In the genomic region with DNA sequence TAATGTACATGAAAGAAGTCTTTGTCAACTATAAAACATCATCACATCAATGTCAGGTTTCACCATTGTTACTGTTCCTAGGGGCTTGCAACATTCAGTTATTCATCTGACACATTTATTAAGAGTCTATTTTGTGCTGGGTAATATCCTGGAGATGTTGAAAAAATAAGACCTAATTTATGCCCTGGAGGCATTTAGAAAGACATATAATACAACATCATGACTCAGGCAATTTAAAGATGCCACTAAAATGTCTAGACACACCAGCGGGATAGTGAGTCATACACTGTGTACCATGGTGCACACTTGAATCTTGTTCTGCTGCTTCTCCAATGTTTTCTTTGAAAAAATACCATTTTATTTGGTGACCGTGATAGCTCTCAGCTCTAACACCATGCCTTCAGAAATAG, we compare ENCODE assay signal across 1 cellular context.
TF ChIP-seq lines count a peak whose summit lies in the region.

No MANE protein-coding gene starts in this region.

TF ChIP-seq in HEK293, 187 proteins besides CTCF, POLR2A, EP300 and RAD21 (continued from another document and continues in another):
- TF ChIP-seq PRDM2 (tag by site-specific recombination; IDR thresholded peaks at IDR 0.05; ENCODE audit: borderline replicate concordance) (no peak), ZNF658 (tag by site-specific recombination; IDR thresholded peaks at IDR 0.05) (no peak), ZNF157 (tag by site-specific recombination; IDR thresholded peaks at IDR 0.05) (no peak), ZNF214 (tag by site-specific recombination; IDR thresholded peaks at IDR 0.05; ENCODE audit: borderline replicate concordance) (no peak), ZNF843 (tag by site-specific recombination; IDR thresholded peaks at IDR 0.05) (peak; percentile 65), ZNF501 (tag by site-specific recombination; IDR thresholded peaks at IDR 0.05) (0 out of 2 replicates have a peak, but pooled peaks have one; percentile 38), SP3 (tag by site-specific recombination; IDR thresholded peaks at IDR 0.05) (0 out of 2 replicates have a peak, but pooled peaks have one; percentile 18), KLF16 (tag by site-specific recombination; IDR thresholded peaks at IDR 0.05) (peak; percentile 34; the same call in 1 of the 2 replicates), ZNF37A (tag by site-specific recombination; IDR thresholded peaks at IDR 0.05) (no peak), ZBTB7A (tag by site-specific recombination; IDR thresholded peaks at IDR 0.05; ENCODE audit: low read depth) (no peak), ZNF140 (tag by site-specific recombination; IDR thresholded peaks at IDR 0.05) (no peak), ZSCAN30 (tag by site-specific recombination; IDR thresholded peaks at IDR 0.05) (no peak), ZBTB20 (tag by site-specific recombination; IDR thresholded peaks at IDR 0.05) (no peak), ELK4 (IDR thresholded peaks at IDR 0.05; ENCODE audit: borderline replicate concordance, low read depth, low read length) (no peak), MZF1 (tag by site-specific recombination; IDR thresholded peaks at IDR 0.05; ENCODE audit: borderline replicate concordance) (no peak), ZNF18 (tag by site-specific recombination; IDR thresholded peaks at IDR 0.05) (0 out of 2 replicates have a peak, but pooled peaks have one; percentile 26), ZNF76 (tag by site-specific recombination; IDR thresholded peaks at IDR 0.05; ENCODE audit: borderline replicate concordance, low read depth) (no peak), ZBTB44 (tag by site-specific recombination; IDR thresholded peaks at IDR 0.05) (no peak), ZNF239 (tag by site-specific recombination; IDR thresholded peaks at IDR 0.05) (no peak), ZSCAN4 (tag by site-specific recombination; IDR thresholded peaks at IDR 0.05) (no peak), KLF8 (tag by site-specific recombination; IDR thresholded peaks at IDR 0.05) (peak; percentile 81), ZNF830 (tag by site-specific recombination; IDR thresholded peaks at IDR 0.05; ENCODE audit: low read depth) (no peak), HOXC10 (CRISPR knock-in tag; IDR thresholded peaks at IDR 0.05) (no peak), ZNF366 (tag by site-specific recombination; conservative IDR thresholded peaks at IDR 0.05) (peak; percentile 42; the same call in 1 of the 2 replicates), ZNF521 (tag by site-specific recombination; IDR thresholded peaks at IDR 0.05) (no peak), WT1 (tag by site-specific recombination; IDR thresholded peaks at IDR 0.05) (0 out of 2 replicates have a peak, but pooled peaks have one; percentile 17), ZNF2 (tag by site-specific recombination; IDR thresholded peaks at IDR 0.05) (0 out of 2 replicates have a peak, but pooled peaks have one; percentile 39), ZNF19 (tag by site-specific recombination; IDR thresholded peaks at IDR 0.05; ENCODE audit: low read depth) (no peak), ZNF654 (tag by site-specific recombination; IDR thresholded peaks at IDR 0.05; ENCODE audit: low read depth) (0 out of 2 replicates have a peak, but pooled peaks have one; percentile 3), ZNF555 (tag by site-specific recombination; conservative IDR thresholded peaks at IDR 0.05) (no peak), ZNF423 (tag by site-specific recombination; IDR thresholded peaks at IDR 0.05) (no peak), ZXDB (tag by site-specific recombination; IDR thresholded peaks at IDR 0.05) (peak; percentile 35; the same call in 1 of the 2 replicates), ZNF837 (tag by site-specific recombination; IDR thresholded peaks at IDR 0.05) (no peak), HOXA7 (CRISPR knock-in tag; IDR thresholded peaks at IDR 0.05; ENCODE audit: borderline replicate concordance) (no peak), ZNF221 (tag by site-specific recombination; IDR thresholded peaks at IDR 0.05; ENCODE audit: borderline replicate concordance) (no peak), ZNF211 (tag by site-specific recombination; IDR thresholded peaks at IDR 0.05; ENCODE audit: low read depth) (no peak)
- TF ChIP-seq, protein P1, sequence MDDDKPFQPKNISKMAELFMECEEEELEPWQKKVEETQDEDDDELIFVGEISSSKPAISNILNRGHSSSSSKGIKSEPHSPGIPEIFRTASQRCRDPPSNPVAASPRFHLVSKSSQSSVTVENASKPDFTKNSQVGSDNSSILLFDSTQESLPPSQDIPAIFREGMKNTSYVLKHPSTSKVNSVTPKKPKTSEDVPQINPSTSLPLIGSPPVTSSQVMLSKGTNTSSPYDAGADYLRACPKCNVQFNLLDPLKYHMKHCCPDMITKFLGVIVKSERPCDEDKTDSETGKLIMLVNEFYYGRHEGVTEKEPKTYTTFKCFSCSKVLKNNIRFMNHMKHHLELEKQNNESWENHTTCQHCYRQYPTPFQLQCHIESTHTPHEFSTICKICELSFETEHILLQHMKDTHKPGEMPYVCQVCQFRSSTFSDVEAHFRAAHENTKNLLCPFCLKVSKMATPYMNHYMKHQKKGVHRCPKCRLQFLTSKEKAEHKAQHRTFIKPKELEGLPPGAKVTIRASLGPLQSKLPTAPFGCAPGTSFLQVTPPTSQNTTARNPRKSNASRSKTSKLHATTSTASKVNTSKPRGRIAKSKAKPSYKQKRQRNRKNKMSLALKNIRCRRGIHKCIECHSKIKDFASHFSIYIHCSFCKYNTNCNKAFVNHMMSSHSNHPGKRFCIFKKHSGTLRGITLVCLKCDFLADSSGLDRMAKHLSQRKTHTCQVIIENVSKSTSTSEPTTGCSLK (tag by site-specific recombination; IDR thresholded peaks at IDR 0.05) = no peak
- TF ChIP-seq, protein P2, sequence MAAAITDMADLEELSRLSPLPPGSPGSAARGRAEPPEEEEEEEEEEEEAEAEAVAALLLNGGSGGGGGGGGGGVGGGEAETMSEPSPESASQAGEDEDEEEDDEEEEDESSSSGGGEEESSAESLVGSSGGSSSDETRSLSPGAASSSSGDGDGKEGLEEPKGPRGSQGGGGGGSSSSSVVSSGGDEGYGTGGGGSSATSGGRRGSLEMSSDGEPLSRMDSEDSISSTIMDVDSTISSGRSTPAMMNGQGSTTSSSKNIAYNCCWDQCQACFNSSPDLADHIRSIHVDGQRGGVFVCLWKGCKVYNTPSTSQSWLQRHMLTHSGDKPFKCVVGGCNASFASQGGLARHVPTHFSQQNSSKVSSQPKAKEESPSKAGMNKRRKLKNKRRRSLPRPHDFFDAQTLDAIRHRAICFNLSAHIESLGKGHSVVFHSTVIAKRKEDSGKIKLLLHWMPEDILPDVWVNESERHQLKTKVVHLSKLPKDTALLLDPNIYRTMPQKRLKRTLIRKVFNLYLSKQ (tag by site-specific recombination; IDR thresholded peaks at IDR 0.05; ENCODE audit: borderline replicate concordance) = no peak
- TF ChIP-seq, protein P3, sequence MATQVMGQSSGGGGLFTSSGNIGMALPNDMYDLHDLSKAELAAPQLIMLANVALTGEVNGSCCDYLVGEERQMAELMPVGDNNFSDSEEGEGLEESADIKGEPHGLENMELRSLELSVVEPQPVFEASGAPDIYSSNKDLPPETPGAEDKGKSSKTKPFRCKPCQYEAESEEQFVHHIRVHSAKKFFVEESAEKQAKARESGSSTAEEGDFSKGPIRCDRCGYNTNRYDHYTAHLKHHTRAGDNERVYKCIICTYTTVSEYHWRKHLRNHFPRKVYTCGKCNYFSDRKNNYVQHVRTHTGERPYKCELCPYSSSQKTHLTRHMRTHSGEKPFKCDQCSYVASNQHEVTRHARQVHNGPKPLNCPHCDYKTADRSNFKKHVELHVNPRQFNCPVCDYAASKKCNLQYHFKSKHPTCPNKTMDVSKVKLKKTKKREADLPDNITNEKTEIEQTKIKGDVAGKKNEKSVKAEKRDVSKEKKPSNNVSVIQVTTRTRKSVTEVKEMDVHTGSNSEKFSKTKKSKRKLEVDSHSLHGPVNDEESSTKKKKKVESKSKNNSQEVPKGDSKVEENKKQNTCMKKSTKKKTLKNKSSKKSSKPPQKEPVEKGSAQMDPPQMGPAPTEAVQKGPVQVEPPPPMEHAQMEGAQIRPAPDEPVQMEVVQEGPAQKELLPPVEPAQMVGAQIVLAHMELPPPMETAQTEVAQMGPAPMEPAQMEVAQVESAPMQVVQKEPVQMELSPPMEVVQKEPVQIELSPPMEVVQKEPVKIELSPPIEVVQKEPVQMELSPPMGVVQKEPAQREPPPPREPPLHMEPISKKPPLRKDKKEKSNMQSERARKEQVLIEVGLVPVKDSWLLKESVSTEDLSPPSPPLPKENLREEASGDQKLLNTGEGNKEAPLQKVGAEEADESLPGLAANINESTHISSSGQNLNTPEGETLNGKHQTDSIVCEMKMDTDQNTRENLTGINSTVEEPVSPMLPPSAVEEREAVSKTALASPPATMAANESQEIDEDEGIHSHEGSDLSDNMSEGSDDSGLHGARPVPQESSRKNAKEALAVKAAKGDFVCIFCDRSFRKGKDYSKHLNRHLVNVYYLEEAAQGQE (tag by site-specific recombination; IDR thresholded peaks at IDR 0.05) = no peak
